ENCODE assay signal across 8 cellular contexts in genomic region chr2:197293252-197294007, GRCh38. TPM values are rescaled to one million over a fixed set of nuclear protein-coding genes. Genes with fewer than 3 reads are reported as not detected.
DNase-seq lines count a peak whose midpoint lies in the region; ATAC-seq lines count a peak whose summit lies in the region.

No MANE protein-coding gene starts in this region.

- no peaks in the 10 kb centered on the region for H3K79me1 ChIP-seq in neuronal stem cell (ENCODE audit: low read depth, low read length)

- peak; percentile 35 for DNase-seq in activated naive CD4-positive, alpha-beta T cell treated with Interleukin-2 at 50 U/mL for 16 hours
- no peak for DNase-seq in activated naive CD4-positive, alpha-beta T cell treated with anti-CD3 and anti-CD28 coated beads, Interleukin-2, amount 50 U/mL, for 16 hours
- DNase-seq in central memory CD8-positive, alpha-beta T cell (ENCODE audit: low spot score in 2 of 2) = no peak
- DNase-seq in stimulated activated naive CD4-positive, alpha-beta T cell treated with Interleukin-2 at 50 U/mL for 16 hours (lab: John Stamatoyannopoulos, UW) = peak; percentile 23
- DNase-seq in neuronal stem cell (ENCODE audit: low spot score) (no peak), ureter (ENCODE audit: low spot score) (no peak), mesenteric fat pad (ENCODE audit: low spot score) (no peak)

- peak overlapping the region; percentile 78 for H3K4me3 Mint-ChIP-seq in central memory CD8-positive, alpha-beta T cell

- no peak overlapping the region for H3K23ac ChIP-seq in neuronal stem cell (ENCODE audit: low read depth, low read length, poor library complexity)

- H3K36me3 ChIP-seq in KOPT-K1 (ENCODE audit: insufficient read depth, low read length) (no peaks in the 10 kb centered on the region), neuronal stem cell (replicated peaks in 1 of 2; ENCODE audit: control insufficient read depth in 2 of 2, insufficient read depth in 2 of 2, low read length in 2 of 2) (no peaks in the 10 kb centered on the region)

- H2BK120ac ChIP-seq in neuronal stem cell (ENCODE audit: low read depth, low read length) = no peak overlapping the region

- no peaks in the 10 kb centered on the region for H3K4me1 ChIP-seq in neuronal stem cell (ENCODE audit: control insufficient read depth in 2 of 2, insufficient read depth in 1 of 2, low read depth in 1 of 2, low read length in 2 of 2)

- H3K18ac ChIP-seq in neuronal stem cell (ENCODE audit: low read length) = no peak overlapping the region

- no peak overlapping the region for H3K9ac ChIP-seq in neuronal stem cell (ENCODE audit: low read depth, low read length, poor library complexity)

- H2BK15ac ChIP-seq in neuronal stem cell (ENCODE audit: low read length) = no peak overlapping the region

- H3K9me3 Mint-ChIP-seq in central memory CD8-positive, alpha-beta T cell = no peaks in the 10 kb centered on the region

- peaks cover 23% of the 10 kb centered on the region for H3K36me3 Mint-ChIP-seq in central memory CD8-positive, alpha-beta T cell (ENCODE audit: insufficient read depth)

- ATAC-seq in central memory CD8-positive, alpha-beta T cell (replicated peaks; ENCODE audit: extremely low read depth, poor library complexity, severe bottlenecking) = peak; percentile 79

- no peak overlapping the region for H4K91ac ChIP-seq in neuronal stem cell (ENCODE audit: low read depth, low read length, poor library complexity)

- H3K14ac ChIP-seq in neuronal stem cell (ENCODE audit: low read length) = no peak overlapping the region

- WGBS in neuronal stem cell (ENCODE audit: extremely low coverage in 2 of 2, insufficient read length in 2 of 2, insufficient replicate concordance in 1 of 2), 2 donors = no CpG with 5 or more reads among the region's 5 CpGs

- no peak overlapping the region for H2BK5ac ChIP-seq in neuronal stem cell (ENCODE audit: low read length)

- no peaks in the 10 kb centered on the region for H3K27me3 Mint-ChIP-seq in central memory CD8-positive, alpha-beta T cell

- no peak overlapping the region for H2AK5ac ChIP-seq in neuronal stem cell (ENCODE audit: low read depth, low read length)

- no peak overlapping the region for H3K4ac ChIP-seq in neuronal stem cell (ENCODE audit: low read length)

- H2AFZ ChIP-seq in neuronal stem cell (ENCODE audit: low read length) = no peak overlapping the region

- no peaks in the 10 kb centered on the region for H3K9me3 ChIP-seq in KOPT-K1 (ENCODE audit: insufficient read depth, low read length, poor library complexity, severe bottlenecking)
- no peaks in the 10 kb centered on the region for H3K9me3 ChIP-seq in neuronal stem cell (replicated peaks in 1 of 2; ENCODE audit: control insufficient read depth in 2 of 2, insufficient read depth in 1 of 2, low read depth in 1 of 2, low read length in 2 of 2)

- no peak overlapping the region for H3K4me3 ChIP-seq in neuronal stem cell (ENCODE audit: low read length in 2 of 2)

- H3K4me1 Mint-ChIP-seq in central memory CD8-positive, alpha-beta T cell = peaks cover 87% of the 10 kb centered on the region

- peak overlapping the region; percentile 93 for H3K27ac Mint-ChIP-seq in central memory CD8-positive, alpha-beta T cell (ENCODE audit: low read depth)

- no peak overlapping the region for H3K4me2 ChIP-seq in neuronal stem cell (ENCODE audit: insufficient read depth, low read length, poor library complexity, severe bottlenecking)

- H3K27ac ChIP-seq in KOPT-K1 (ENCODE audit: low read depth, low read length, poor library complexity, severe bottlenecking) = peak overlapping the region; percentile 58
- no peak overlapping the region for H3K27ac ChIP-seq in neuronal stem cell (replicated peaks; ENCODE audit: low read length)

- no peak overlapping the region for H4K8ac ChIP-seq in neuronal stem cell (ENCODE audit: low read depth, low read length)

- peaks cover 0 to 2% (median 0%) of the 10 kb centered on the region in 3 experiments for H3K27me3 ChIP-seq in neuronal stem cell (ENCODE audit: control insufficient read depth in 3 of 3, insufficient read depth in 3 of 3, low read depth in 1 of 3, low read length in 3 of 3)

- no peak overlapping the region for H2BK12ac ChIP-seq in neuronal stem cell (ENCODE audit: low read length)

RNA-seq across cellular contexts. Expression of gene ANKRD44, which starts 17.1 kb away (rescaled TPM):
- polyA plus RNA-seq in neuronal stem cell (2013, experiment 1 of 2) = 0.88 TPM
- 0.97 TPM for polyA plus RNA-seq in neuronal stem cell (2013, experiment 2 of 2)
- total RNA-seq in ureter = 36.1 TPM
- total RNA-seq in mesenteric fat pad = 26.0 TPM

Comparison
In these comparisons a context has a peak if more than half of its experiments do, and no peak if none do; other contexts are left out.
1. DNase-seq: peak in activated naive CD4-positive, alpha-beta T cell treated with Interleukin-2 at 50 U/mL for 16 hours (single experiment) and stimulated activated naive CD4-positive, alpha-beta T cell treated with Interleukin-2 at 50 U/mL for 16 hours (single experiment); none in activated naive CD4-positive, alpha-beta T cell treated with anti-CD3 and anti-CD28 coated beads, Interleukin-2, amount 50 U/mL, for 16 hours (single experiment), central memory CD8-positive, alpha-beta T cell (0 of 2), neuronal stem cell (single experiment), ureter (single experiment) and mesenteric fat pad (single experiment).